ENCODE assay signal across 27 cellular contexts in genomic region chr10:31280972-31281371, GRCh38. TPM values are rescaled to one million over a fixed set of nuclear protein-coding genes. Genes with fewer than 3 reads are reported as not detected.
DNase-seq lines count a peak whose midpoint lies in the region; ATAC-seq, FAIRE-seq and TF ChIP-seq lines count a peak whose summit lies in the region.
"Had no signal": no experiment of that assay in that cellular context is flagged by ENCODE, and none has a peak within 500 bp of the region (broad histone marks: within the 10 kb centered on the region; RNA-seq: fewer than 3 reads in every experiment).

No MANE protein-coding gene starts in this region.

- H3K36me3 ChIP-seq in K562 (ENCODE audit: control insufficient read depth, insufficient read depth, low read length) = no peaks in the 10 kb centered on the region
- H3K36me3 ChIP-seq: BE2C; BLaER1 treated with 17β-estradiol and CSF1 and Interleukin-3, amounts not matched to agents 10 nM and 100 nM had no signal

- TF ChIP-seq EP300 in K562 (IDR thresholded peaks at IDR 0.05; ENCODE audit: low read length) = no peak

- no TSS peak for BruUV-seq in K562 (replicated peaks; lab: Mats Ljungman, UMichigan)

- TF ChIP-seq CTCF in K562 (IDR thresholded peaks at IDR 0.05 in 2 of 3, conservative IDR thresholded peaks at IDR 0.05 in 1 of 3; ENCODE audit: insufficient read depth in 2 of 3, low read depth in 1 of 3, low read length in 3 of 3) = no peak

- WGBS in K562 (ENCODE audit: insufficient coverage, low coverage, missing lambda C conversion rate) = 6% methylated on average over 1 of the region's 1 CpG

- H3K27ac Mint-ChIP-seq in activated T-cell treated with anti-CD3 and anti-CD28 coated beads, Interleukin-2, amount 50 U/mL, for 72 hours = peak overlapping the region; percentile 28
- no peak overlapping the region for H3K27ac Mint-ChIP-seq in activated naive CD4-positive, alpha-beta T cell treated with anti-CD3 and anti-CD28 coated beads, Interleukin-2, amount 50 U/mL, for 72 hours
- H3K27ac Mint-ChIP-seq: CD14-positive monocyte; CD4-positive, alpha-beta T cell; CD8-positive, alpha-beta memory T cell; GM23338; H9; HFFc6 had no signal

- no peaks in the 10 kb centered on the region for H3K4me1 Mint-ChIP-seq in activated T-cell treated with anti-CD3 and anti-CD28 coated beads, Interleukin-2, amount 50 U/mL, for 72 hours (ENCODE audit: low read depth)
- H3K4me1 Mint-ChIP-seq: CD14-positive monocyte; CD8-positive, alpha-beta memory T cell; GM23338 had no signal

- FAIRE-seq in K562 (lab: Jason Lieb, UNC) = no peak
- peak; percentile 30 for FAIRE-seq in frontal cortex (lab: Jason Lieb, UNC)
- FAIRE-seq: A549, D721Med, GM12891, GM18507 had no signal

- H3K4me2 ChIP-seq in K562 (ENCODE audit: insufficient read depth, low read length) = no peak overlapping the region
- H3K4me2 ChIP-seq: A549; BLaER1 treated with 17β-estradiol and CSF1 and Interleukin-3, amounts not matched to agents 10 nM and 100 nM; GM23338 had no signal

- no peak overlapping the region for H2AFZ ChIP-seq in K562 (ENCODE audit: low read depth, low read length)
- H2AFZ ChIP-seq: GM23338 had no signal

- DNase-seq in activated T-cell treated with anti-CD3 and anti-CD28 coated beads, Interleukin-2, amount 50 U/mL, for 72 hours = no peak
- DNase-seq in activated T-cell treated with anti-CD3 and anti-CD28 coated beads, Interleukin-2, amount 50 U/mL, for 1 hour = no peak
- DNase-seq in K562 (ENCODE audit: extremely low read depth in 1 of 4, low spot score in 3 of 4) (no peak), frontal cortex (ENCODE audit: low spot score in 2 of 2) (no peak), germinal center (ENCODE audit: low spot score) (no peak)
- no peak for DNase-seq in activated naive CD4-positive, alpha-beta T cell treated with anti-CD3 and anti-CD28 coated beads, Interleukin-2, amount 50 U/mL, for 72 hours (ENCODE audit: low spot score in 2 of 2)
- DNase-seq: ACHN; AML-193; BE2C; CD4-positive, alpha-beta T cell; CD8-positive, alpha-beta memory T cell; DMS 273 treated with DMSO at 0.1 percent for 48 hours; DMS79; EL; GF-D8; H9; HFFc6 had no signal

- peaks cover 0 to 2% of the 10 kb centered on the region in 2 donors for H3K9me3 Mint-ChIP-seq in activated T-cell treated with anti-CD3 and anti-CD28 coated beads, Interleukin-2, amount 50 U/mL, for 72 hours
- H3K9me3 Mint-ChIP-seq in activated naive CD4-positive, alpha-beta T cell treated with anti-CD3 and anti-CD28 coated beads, Interleukin-2, amount 50 U/mL, for 72 hours = peaks cover 3 to 14% of the 10 kb centered on the region in 2 donors
- H3K9me3 Mint-ChIP-seq: CD4-positive, alpha-beta T cell had no signal

- H3K27me3 ChIP-seq in K562 (ENCODE audit: control insufficient read depth in 2 of 2, insufficient read depth in 2 of 2, low read length in 2 of 2) = no peaks in the 10 kb centered on the region
- H3K27me3 ChIP-seq: BE2C; BLaER1 treated with 17β-estradiol and CSF1 and Interleukin-3, amounts not matched to agents 10 nM and 100 nM had no signal

- no peaks in the 10 kb centered on the region for H3K9me1 ChIP-seq in K562 (ENCODE audit: control insufficient read depth, insufficient read depth, low read length)

- POLR2A ChIA-PET in K562 (lab: Yijun Ruan, JAX) = no interaction called here

- ATAC-seq in activated T-cell treated with anti-CD3 and anti-CD28 coated beads, Interleukin-2, amount 50 U/mL, for 72 hours (replicated peaks in 1 of 2) = no peak
- ATAC-seq in K562 (no peak), GM18909 (IDR thresholded peaks at IDR 0.05; ENCODE audit: poor library complexity, unreplicated experiment) (no peak)
- no peak for ATAC-seq in activated naive CD4-positive, alpha-beta T cell treated with anti-CD3 and anti-CD28 coated beads, Interleukin-2, amount 50 U/mL, for 72 hours
- ATAC-seq: A549, GM23338, HCT116 had no signal

- in situ Hi-C loops in K562 (cut with MboI) = no loop called here

- H3K36me3 Mint-ChIP-seq in activated T-cell treated with anti-CD3 and anti-CD28 coated beads, Interleukin-2, amount 50 U/mL, for 72 hours (ENCODE audit: insufficient read depth in 2 of 2) = peaks cover 2 to 4% of the 10 kb centered on the region in 2 donors
- H3K36me3 Mint-ChIP-seq in activated naive CD4-positive, alpha-beta T cell treated with anti-CD3 and anti-CD28 coated beads, Interleukin-2, amount 50 U/mL, for 72 hours = peaks cover 0 to 8% of the 10 kb centered on the region in 2 donors
- H3K36me3 Mint-ChIP-seq: CD14-positive monocyte; CD8-positive, alpha-beta memory T cell had no signal

- TF ChIP-seq POLR2A in K562 (conservative IDR thresholded peaks at IDR 0.05) = no peak

- CTCF ChIA-PET in K562 (lab: Yijun Ruan, JAX; ENCODE audit: low intra/inter-chr PET ratio) = no interaction called here

- no peak overlapping the region for H3K9ac ChIP-seq in K562 (ENCODE audit: insufficient read depth in 1 of 2, low read depth in 2 of 2, low read length in 2 of 2)
- H3K9ac ChIP-seq: BLaER1 treated with 17β-estradiol and CSF1 and Interleukin-3, amounts not matched to agents 10 nM and 100 nM had no signal

- H3K27me3 Mint-ChIP-seq in activated T-cell treated with anti-CD3 and anti-CD28 coated beads, Interleukin-2, amount 50 U/mL, for 72 hours (ENCODE audit: low read depth) = peaks cover 14% of the 10 kb centered on the region
- H3K27me3 Mint-ChIP-seq: CD4-positive, alpha-beta T cell had no signal

- intact Hi-C loops in K562 (cut with micrococcal nuclease) = no loop called here

- no peak for TF ChIP-seq RAD21 in K562 (CRISPR knock-in tag; conservative IDR thresholded peaks at IDR 0.05 in 1 of 2, IDR thresholded peaks at IDR 0.05 in 1 of 2)

- peaks cover 4 to 6% of the 10 kb centered on the region in 2 experiments; a peak in 3 of 5 replicates for H3K4me1 ChIP-seq in K562 (replicated peaks in 1 of 2; ENCODE audit: control insufficient read depth in 2 of 2, insufficient read depth in 2 of 2, low read length in 2 of 2)
- H3K4me1 ChIP-seq: A549; BE2C; BLaER1 treated with 17β-estradiol and CSF1 and Interleukin-3, amounts not matched to agents 10 nM and 100 nM had no signal

- no peak overlapping the region for H3K27ac ChIP-seq in K562 (ENCODE audit: extremely low read depth, low read depth, low read length)
- H3K27ac ChIP-seq: 22Rv1; A549; BLaER1 treated with 17β-estradiol and CSF1 and Interleukin-3, amounts not matched to agents 10 nM and 100 nM had no signal

- no peaks in the 10 kb centered on the region for H3K9me3 ChIP-seq in K562 (replicated peaks; ENCODE audit: control insufficient read depth, insufficient read depth, low read depth, low read length)
- H3K9me3 ChIP-seq: BE2C had no signal

- H3K4me3 ChIP-seq in K562 = no peak overlapping the region
- H3K4me3 ChIP-seq: A549; BLaER1 treated with 17β-estradiol and CSF1 and Interleukin-3, amounts not matched to agents 10 nM and 100 nM; GM23338 had no signal

- no peaks in the 10 kb centered on the region for H3K79me2 ChIP-seq in K562 (ENCODE audit: control insufficient read depth, insufficient read depth, low read length)

- no peak overlapping the region for H3K4me3 Mint-ChIP-seq in activated T-cell treated with anti-CD3 and anti-CD28 coated beads, Interleukin-2, amount 50 U/mL, for 72 hours
- H3K4me3 Mint-ChIP-seq: CD14-positive monocyte; CD4-positive, alpha-beta T cell; CD8-positive, alpha-beta memory T cell; GM23338; H9; HFFc6 had no signal

- H4K20me1 ChIP-seq in K562 (replicated peaks; ENCODE audit: control insufficient read depth, insufficient read depth, low read length) = no peaks in the 10 kb centered on the region
- H4K20me1 ChIP-seq: BLaER1 treated with 17β-estradiol and CSF1 and Interleukin-3, amounts not matched to agents 10 nM and 100 nM had no signal

TF ChIP-seq in K562, 482 proteins besides CTCF, POLR2A, EP300 and RAD21:
- peak; percentile 65; the same call in 1 of the 2 replicates for TF ChIP-seq ZNF512 (tag; IDR thresholded peaks at IDR 0.05)
- no peak for TF ChIP-seq XRCC5 (IDR thresholded peaks at IDR 0.05; ENCODE audit: low read depth, low read length)
- TF ChIP-seq ZNF507 (tag; conservative IDR thresholded peaks at IDR 0.05) = peak; percentile 99
- TF ChIP-seq ZNF354B (CRISPR knock-in tag; IDR thresholded peaks at IDR 0.05) = peak; percentile 87

RNA-seq across cellular contexts. Expression of gene ZEB1, which starts 38.0 kb away (rescaled TPM):
- total RNA-seq in activated T-cell treated with anti-CD3 and anti-CD28 coated beads, Interleukin-2, amount 50 U/mL, for 72 hours = 10 to 100 TPM; 45.4 to 52.5 TPM
- total RNA-seq in K562 (2011; cell fraction: chromatin; rRNA removed; ENCODE audit: low replicate concordance) = 5.3 and 22.2 TPM in 2 replicates
- 2.7 and 6.1 TPM in 2 replicates for total RNA-seq in K562 (2011; cell fraction: nucleolus; rRNA removed)
- total RNA-seq in K562 (2011; cell fraction: nucleoplasm; rRNA removed) = 10.0 and 20.7 TPM in 2 replicates
- total RNA-seq in K562 (2014; rRNA removed) (3.3 and 3.8 TPM in 2 replicates), K562 (2014; rRNA removed; fragmentation: Illumina TruSeq; extraction: Trizol) (8.4 and 10.3 TPM in 2 replicates), K562 (2015; rRNA removed; fragmentation: Illumina TruSeq; extraction: Trizol) (6.6 and 7.8 TPM in 2 replicates), K562 (2021) (6.6 and 7.0 TPM in 2 replicates), frontal cortex (41.6 TPM)
- polyA plus RNA-seq in K562 (2011; rRNA removed) (4.3 and 4.9 TPM in 2 replicates), K562 (2014; fragmentation: Illumina TruSeq; extraction: Trizol) (4.9 and 5.7 TPM in 2 replicates), K562 (2014; fragmentation: Nextera tagmentation; extraction: Ambion mirVana) (1 to 10 TPM; 3.4 to 4.6 TPM), K562 (2014; rRNA removed) (2.1 and 2.9 TPM in 2 replicates)
- polyA plus RNA-seq in K562 (2011; cell fraction: cytosol; rRNA removed) = 0.69 and 1.5 TPM in 2 replicates
- 4.0 and 4.4 TPM in 2 replicates for polyA plus RNA-seq in K562 (2011; cell fraction: nucleus; rRNA removed)
- 3.2 and 4.1 TPM in 2 replicates for polyA plus RNA-seq in K562 (2012)
- 24.4 and 33.0 TPM in 2 replicates for polyA minus RNA-seq in K562 (2011; rRNA and poly(A)+ RNA removed)
- polyA minus RNA-seq in K562 (2011; cell fraction: cytosol; rRNA and poly(A)+ RNA removed) = 3.7 and 8.3 TPM in 2 replicates
- polyA minus RNA-seq in K562 (2011; cell fraction: nucleus; rRNA and poly(A)+ RNA removed) = 8.9 and 24.9 TPM in 2 replicates
- 10 to 100 TPM; 44.4 to 56.8 TPM for total RNA-seq in activated naive CD4-positive, alpha-beta T cell treated with anti-CD3 and anti-CD28 coated beads, Interleukin-2, amount 50 U/mL, for 72 hours
